In genomic region chr1:171762143-171762563, GRCh38 we compare ENCODE assay signal across 23 cellular contexts.
"Had no signal": no experiment of that assay in that cellular context is flagged by ENCODE, and none has a peak within 500 bp of the region (broad histone marks: within the 10 kb centered on the region; RNA-seq: fewer than 3 reads in every experiment).

No MANE protein-coding gene starts in this region.

- H3K4me1 ChIP-seq: neural progenitor cell, parathyroid adenoma, psoas muscle, sigmoid colon, thyroid gland, tibial nerve, upper lobe of right lung, uterus had no signal

- H3K9ac ChIP-seq: neural progenitor cell, parathyroid adenoma had no signal

- H3K27ac ChIP-seq: neural progenitor cell, ovary, parathyroid adenoma, psoas muscle, right lobe of liver, sigmoid colon, stomach, thoracic aorta, thyroid gland, tibial nerve, upper lobe of right lung, uterus had no signal

- H3K79me2 ChIP-seq: parathyroid adenoma had no signal

- H3K4me3 ChIP-seq: neural progenitor cell, ovary, psoas muscle, right lobe of liver, sigmoid colon, stomach, thoracic aorta, thyroid gland, tibial nerve, upper lobe of right lung, uterus had no signal

- DNase-seq: natural killer cell; occipital lobe; ovary; psoas muscle; right cardiac atrium; right lobe of liver; sigmoid colon; small intestine; stimulated activated CD4-positive, alpha-beta T cell treated with anti-CD3 and anti-CD28 coated beads, Interleukin-15, amount 100 ng/mL, for 24 hours; stimulated activated CD4-positive, alpha-beta T cell treated with anti-CD3 and anti-CD28 coated beads, Interleukin-2, amount 100 ng/mL, for 24 hours; stimulated activated CD4-positive, alpha-beta T cell treated with anti-CD3 and anti-CD28 coated beads, Interleukin-2, amount 100 ng/mL, for 48 hours; stimulated activated CD4-positive, alpha-beta T cell treated with anti-CD3 and anti-CD28 coated beads, Interleukin-4, amount 100 ng/mL, for 24 hours; stimulated activated naive B cell treated with anti-CD40 and anti-IgM and Interleukin-4, amounts not matched to agents 10 μg/mL and 1 μg/mL and 100 μg/mL, for 72 hours; stimulated activated naive CD4-positive, alpha-beta T cell treated with Interleukin-2 at 50 U/mL for 16 hours; stomach; thyroid gland; upper lobe of right lung; uterus had no signal

- H3K9me3 ChIP-seq: ovary, psoas muscle, right lobe of liver, sigmoid colon, stomach, thoracic aorta, thyroid gland, tibial nerve, upper lobe of right lung, uterus had no signal

- ATAC-seq: natural killer cell; psoas muscle; right cardiac atrium; right lobe of liver; stimulated activated effector memory CD8-positive, alpha-beta T cell treated with anti-CD3 and anti-CD28 coated beads, Interleukin-12 subunit alpha, Interleukin-12 subunit beta, amount 100 ng/mL, for 72 hours; stimulated activated naive B cell treated with anti-CD40 and anti-IgM and Interleukin-4, amounts not matched to agents 10 μg/mL and 1 μg/mL and 100 μg/mL, for 72 hours; upper lobe of right lung had no signal

- H3K4me2 ChIP-seq: neural progenitor cell had no signal

- H3K27me3 ChIP-seq: neural progenitor cell, ovary, right lobe of liver, sigmoid colon, stomach, thyroid gland, tibial nerve, upper lobe of right lung, uterus had no signal

- H3K36me3 ChIP-seq: neural progenitor cell, ovary, right lobe of liver, sigmoid colon, stomach, thoracic aorta, thyroid gland, tibial nerve, upper lobe of right lung, uterus had no signal

- H2AFZ ChIP-seq: neural progenitor cell, parathyroid adenoma had no signal
